ENCODE assay signal across 1 cellular context in genomic region chr11:92180226-92180625, GRCh38.
TF ChIP-seq lines count a peak whose summit lies in the region.

No MANE protein-coding gene starts in this region.

TF ChIP-seq in A549, 52 proteins besides CTCF, POLR2A, EP300 and RAD21 (continued from another document):
- TF ChIP-seq HMGXB4 (CRISPR knock-in tag; IDR thresholded peaks at IDR 0.05; ENCODE audit: borderline replicate concordance), result no peak
